ENCODE assay signal across 15 cellular contexts in the genomic region with DNA sequence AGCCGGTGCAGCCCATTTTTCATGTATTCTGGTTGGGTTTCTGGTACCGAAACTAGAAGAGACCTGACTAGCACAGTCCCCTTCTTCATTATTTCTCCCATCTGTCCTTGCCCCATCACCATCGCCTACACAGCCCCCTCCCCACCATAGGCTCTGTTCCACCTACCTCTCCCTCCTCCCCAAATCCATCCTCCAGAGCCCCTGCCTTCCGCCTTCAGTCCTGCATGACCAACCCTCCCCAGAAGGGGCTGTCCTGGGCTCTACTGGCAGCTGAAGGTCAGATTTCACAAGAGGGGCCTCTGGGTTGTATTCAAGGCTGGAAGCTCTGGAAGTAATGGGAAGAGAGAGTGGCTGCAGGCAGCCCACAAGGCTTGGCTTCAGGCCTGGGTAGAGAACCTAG. TPM values are rescaled to one million over a fixed set of nuclear protein-coding genes. Genes with fewer than 3 reads are reported as not detected.
DNase-seq lines count a peak whose midpoint lies in the region; ATAC-seq and TF ChIP-seq lines count a peak whose summit lies in the region.
"Had no signal": no experiment of that assay in that cellular context is flagged by ENCODE, and none has a peak within 500 bp of the region (broad histone marks: within the 10 kb centered on the region; RNA-seq: fewer than 3 reads in every experiment).

No MANE protein-coding gene starts in this region.

- H3K27ac ChIP-seq in cardiac muscle cell (peak overlapping the region; percentile 78), right cardiac atrium (ENCODE audit: low read length) (no peak overlapping the region), tibial nerve (peak overlapping the region in 3 of 4 donors; percentile 62 to 90 (median 72))
- H3K27ac ChIP-seq: 22Rv1, epithelial cell of prostate, upper lobe of right lung had no signal

- H3K36me3 ChIP-seq in cardiac muscle cell (no peaks in the 10 kb centered on the region), tibial nerve (no peaks in the 10 kb centered on the region)
- H3K36me3 ChIP-seq: stomach, upper lobe of right lung had no signal

- intact Hi-C loops in right cardiac atrium (cut with DNase I): loop anchor here in 1 of 4 donors (5.0 kb wide), 1 partner anchor 51 kb away; no protein-coding TSS in a partner anchor

- H3K9me3 ChIP-seq in cardiac muscle cell (ENCODE audit: low read depth): no peaks in the 10 kb centered on the region
- no peaks in the 10 kb centered on the region for H3K9me3 ChIP-seq in right cardiac atrium (ENCODE audit: control insufficient read depth, low read length)
- H3K9me3 ChIP-seq in tibial nerve: no peaks in the 10 kb centered on the region
- H3K9me3 ChIP-seq: stomach, upper lobe of right lung had no signal

- TF ChIP-seq EP300 in tibial nerve (IDR thresholded peaks at IDR 0.05): no peak

- H3K4me1 ChIP-seq in cardiac muscle cell (ENCODE audit: low read depth) (peaks cover 10% of the 10 kb centered on the region), right cardiac atrium (ENCODE audit: control insufficient read depth, insufficient read depth, low read length) (peaks cover 6% of the 10 kb centered on the region), tibial nerve (peaks cover 0 to 40% (median 9%) of the 10 kb centered on the region in 4 donors)

- TF ChIP-seq CTCF in cardiac muscle cell (IDR thresholded peaks at IDR 0.05; ENCODE audit: low read depth, low read length): peak; percentile 8
- no peak for TF ChIP-seq CTCF in tibial nerve (IDR thresholded peaks at IDR 0.05)

- 83% methylated on average over 4 of the region's 4 CpGs for WGBS in right cardiac atrium
- WGBS in tibial nerve, 2 donors: 66 to 90% methylated on average over 4 of the region's 4 CpGs

- H3K4me3 ChIP-seq in cardiac muscle cell: no peak overlapping the region
- H3K4me3 ChIP-seq in right cardiac atrium (ENCODE audit: low read length): no peak overlapping the region
- no peak overlapping the region for H3K4me3 ChIP-seq in tibial nerve
- H3K4me3 ChIP-seq: stomach, upper lobe of right lung had no signal

- H3K27me3 ChIP-seq in cardiac muscle cell: no peaks in the 10 kb centered on the region
- H3K27me3 ChIP-seq in right cardiac atrium (ENCODE audit: control insufficient read depth, insufficient read depth): no peaks in the 10 kb centered on the region
- no peaks in the 10 kb centered on the region for H3K27me3 ChIP-seq in tibial nerve
- H3K27me3 ChIP-seq: stomach, upper lobe of right lung had no signal

- TF ChIP-seq POLR2A in tibial nerve (IDR thresholded peaks at IDR 0.05): no peak

- ATAC-seq in right cardiac atrium (no peak), HG03175 (IDR thresholded peaks at IDR 0.05; ENCODE audit: unreplicated experiment) (no peak)

- peak; percentile 47 to 57 for DNase-seq in cardiac muscle cell (ENCODE audit: low read depth in 1 of 2, low spot score in 1 of 2)
- no peak for DNase-seq in right cardiac atrium
- peak; percentile 30 for DNase-seq in amniotic epithelial cell (ENCODE audit: low read depth)
- peak; percentile 75 for DNase-seq in iPS-NIHi11 (ENCODE audit: low spot score)
- DNase-seq in tibial nerve (ENCODE audit: low spot score in 2 of 2): no peak
- DNase-seq in NCI-H446 (lab: John Stamatoyannopoulos, UW): no peak
- DNase-seq in NCI-H510A (lab: John Stamatoyannopoulos, UW): no peak
- DNase-seq: activated B cell treated with CpG ODN at 0.5 μM for 24 hours, T-helper 9 cell, upper lobe of right lung had no signal

RNA-seq across cellular contexts. Expression of gene SDC3, which starts 55.2 kb away (rescaled TPM):
- 87.1 and 89.2 TPM in 2 replicates for total RNA-seq in cardiac muscle cell
- polyA plus RNA-seq in cardiac muscle cell: 85.2 and 95.7 TPM in 2 replicates
- total RNA-seq in right cardiac atrium: 10 to 100 TPM; 33.2 to 39.5 (median 38.5) TPM
- 40.9 TPM for polyA plus RNA-seq in right cardiac atrium
- 10 to 100 TPM; 47.1 to 78.9 (median 64.2) TPM for total RNA-seq in tibial nerve
- polyA plus RNA-seq: CD4-positive, alpha-beta memory T cell had no signal

Comparison
In these comparisons a context has a peak if more than half of its experiments do, and no peak if none do; other contexts are left out.
1. DNase-seq: peak in cardiac muscle cell (2 of 2), amniotic epithelial cell (single experiment) and iPS-NIHi11 (single experiment); none in right cardiac atrium (0 of 3), tibial nerve (0 of 2), NCI-H446 (0 of 2) and NCI-H510A (single experiment).